In the genomic region with DNA sequence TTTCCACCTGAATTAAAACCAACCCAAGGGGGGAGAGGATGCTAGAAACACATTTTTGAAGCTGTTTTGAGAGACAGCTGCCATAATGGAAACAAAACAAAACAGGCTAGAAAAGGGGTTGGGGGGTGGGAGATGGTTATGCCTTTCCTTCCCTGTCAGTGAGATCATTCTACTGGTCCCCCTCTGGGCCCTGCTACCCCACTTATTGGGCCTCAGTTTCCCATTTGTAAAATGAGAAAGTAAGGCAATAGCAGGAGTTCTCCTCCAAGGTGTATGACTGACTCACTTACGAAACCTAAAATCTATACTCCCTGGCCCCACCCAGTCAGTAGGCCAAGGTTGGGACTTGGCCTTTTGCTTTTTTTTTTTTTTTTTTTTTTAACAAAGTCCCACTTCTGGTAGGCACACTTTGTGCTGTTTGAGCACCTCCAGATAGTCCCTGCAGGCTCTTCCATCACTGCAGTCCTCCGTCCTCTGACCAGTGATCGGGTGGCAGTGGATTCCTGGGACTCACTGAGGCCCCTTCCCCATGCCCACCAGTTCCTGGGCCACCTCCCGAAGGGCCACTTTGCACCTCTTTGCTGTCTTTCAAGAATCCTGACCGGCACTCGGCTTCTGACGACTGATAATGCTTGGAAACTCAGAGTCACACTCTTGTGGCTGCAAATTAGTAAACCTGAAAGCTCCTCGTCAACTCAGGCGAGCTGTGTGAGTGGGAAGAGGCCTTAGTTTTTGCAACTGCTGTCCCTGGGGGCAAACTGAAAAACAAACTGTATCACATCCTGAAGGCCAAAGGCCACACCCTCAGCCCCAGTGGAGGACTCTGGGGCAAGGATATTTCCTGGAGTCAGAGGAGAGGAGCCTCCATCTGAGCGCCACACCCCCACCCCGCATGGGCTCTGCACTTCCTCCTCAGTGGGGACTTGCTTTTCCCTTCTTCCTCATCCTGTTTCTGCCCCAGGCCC, we compare ENCODE assay signal across 8 cellular contexts. TPM values are rescaled to one million over a fixed set of nuclear protein-coding genes. Genes with fewer than 3 reads are reported as not detected.
DNase-seq lines count a peak whose midpoint lies in the region; ATAC-seq and TF ChIP-seq lines count a peak whose summit lies in the region.

No MANE protein-coding gene starts in this region.

- H3K4me1 Mint-ChIP-seq in activated CD4-positive, alpha-beta memory T cell treated with anti-CD3 and anti-CD28 coated beads for 36 hours (ENCODE audit: low read depth) = peaks cover 48% of the 10 kb centered on the region
- H3K4me1 Mint-ChIP-seq in type B pancreatic cell (ENCODE audit: unreplicated experiment) = peaks cover 19% of the 10 kb centered on the region

- TF ChIP-seq CTCF in type B pancreatic cell (conservative IDR thresholded peaks at IDR 0.05) = no peak

- H3K27ac Mint-ChIP-seq in activated CD4-positive, alpha-beta memory T cell treated with anti-CD3 and anti-CD28 coated beads for 36 hours = peak overlapping the region; percentile 100
- H3K27ac Mint-ChIP-seq in type B pancreatic cell = no peak overlapping the region

- DNase-seq in activated T-cell treated with anti-CD3 and anti-CD28 coated beads for 24 hours (ENCODE audit: low read depth) (peak; percentile 71), activated T-cell treated with anti-CD3 and anti-CD28 coated beads for 4 hours (no peak), medulla oblongata (ENCODE audit: extremely low spot score) (peak; percentile 35), type B pancreatic cell (ENCODE audit: extremely low spot score, unreplicated experiment) (no peak), HCEC 1CT (no peak), HUDEP-2 (lab: John Stamatoyannopoulos, UW; ENCODE audit: unreplicated experiment in 76 of 76) (no peak)
- DNase-seq in activated CD4-positive, alpha-beta memory T cell treated with anti-CD3 and anti-CD28 coated beads for 36 hours = peak; percentile 92

- POLR2A ChIA-PET in activated CD4-positive, alpha-beta memory T cell treated with anti-CD3 and anti-CD28 coated beads for 36 hours (lab: Charles Lee) = interaction anchor here (0.5 to 3.1 kb wide), 7 partner anchors 9 to 1908 kb away, joined by 3 to 34 read pairs (median 6); no protein-coding TSS in a partner anchor

- ATAC-seq in HG03280 (IDR thresholded peaks at IDR 0.05; ENCODE audit: unreplicated experiment) = peak; percentile 78

- H3K27me3 Mint-ChIP-seq in activated CD4-positive, alpha-beta memory T cell treated with anti-CD3 and anti-CD28 coated beads for 36 hours = no peaks in the 10 kb centered on the region
- no peaks in the 10 kb centered on the region for H3K27me3 Mint-ChIP-seq in type B pancreatic cell

- CTCF ChIA-PET in activated CD4-positive, alpha-beta memory T cell treated with anti-CD3 and anti-CD28 coated beads for 36 hours (lab: Charles Lee) = interaction anchor here (0.6 to 4.3 kb wide), 9 partner anchors 10 to 555 kb away, joined by 3 to 30 read pairs (median 5); no protein-coding TSS in a partner anchor

- peak overlapping the region; percentile 67 for H3K4me3 Mint-ChIP-seq in activated CD4-positive, alpha-beta memory T cell treated with anti-CD3 and anti-CD28 coated beads for 36 hours
- H3K4me3 Mint-ChIP-seq in type B pancreatic cell = no peak overlapping the region

- H3K36me3 Mint-ChIP-seq in activated CD4-positive, alpha-beta memory T cell treated with anti-CD3 and anti-CD28 coated beads for 36 hours = no peaks in the 10 kb centered on the region
- H3K36me3 Mint-ChIP-seq in type B pancreatic cell = no peaks in the 10 kb centered on the region

- intact Hi-C loops in activated CD4-positive, alpha-beta memory T cell treated with anti-CD3 and anti-CD28 coated beads for 36 hours (cut with micrococcal nuclease) = loop anchor here (1.0 to 2.0 kb wide), 4 partner anchors 9 to 34 kb away; no protein-coding TSS in a partner anchor

- no peaks in the 10 kb centered on the region for H3K9me3 Mint-ChIP-seq in activated CD4-positive, alpha-beta memory T cell treated with anti-CD3 and anti-CD28 coated beads for 36 hours
- no peaks in the 10 kb centered on the region for H3K9me3 Mint-ChIP-seq in type B pancreatic cell

RNA-seq across cellular contexts. Expression of gene PSTPIP1, which starts 6.7 kb away (rescaled TPM):
- 100 to 1,000 TPM; 155 to 164 TPM for total RNA-seq in activated CD4-positive, alpha-beta memory T cell treated with anti-CD3 and anti-CD28 coated beads for 36 hours
- 0.77 TPM in 1 of 2 replicates, not detected in the other for total RNA-seq in type B pancreatic cell (ENCODE audit: low replicate concordance)

RNA-seq across cellular contexts. Expression of gene RCN2, which starts 56.6 kb away (rescaled TPM):
- 10 to 100 TPM; 27.0 to 27.6 TPM for total RNA-seq in activated CD4-positive, alpha-beta memory T cell treated with anti-CD3 and anti-CD28 coated beads for 36 hours
- 54.6 and 109 TPM in 2 replicates for total RNA-seq in type B pancreatic cell (ENCODE audit: low replicate concordance)

Comparison
In these comparisons a context has a peak if more than half of its experiments do, and no peak if none do; other contexts are left out.
1. DNase-seq: peak in activated T-cell treated with anti-CD3 and anti-CD28 coated beads for 24 hours (single experiment), activated CD4-positive, alpha-beta memory T cell treated with anti-CD3 and anti-CD28 coated beads for 36 hours (single experiment) and medulla oblongata (single experiment); none in activated T-cell treated with anti-CD3 and anti-CD28 coated beads for 4 hours (single experiment), type B pancreatic cell (single experiment), HCEC 1CT (single experiment) and HUDEP-2 (0 of 76).
2. RNA of gene PSTPIP1, which starts 6.7 kb away (total RNA-seq): 155 to 164 TPM in activated CD4-positive, alpha-beta memory T cell treated with anti-CD3 and anti-CD28 coated beads for 36 hours; 0.77 TPM in type B pancreatic cell; every median in the first group is over 10 times any median in the second.